Comparison of ENCODE assay signal across 10 cellular contexts in genomic region chr6:144897441-144897921, GRCh38.
DNase-seq lines count a peak whose midpoint lies in the region; ATAC-seq and TF ChIP-seq lines count a peak whose summit lies in the region.
"Had no signal": no experiment of that assay in that cellular context is flagged by ENCODE, and none has a peak within 500 bp of the region (broad histone marks: within the 10 kb centered on the region; RNA-seq: fewer than 3 reads in every experiment).

No MANE protein-coding gene starts in this region.

- no peak overlapping the region for H2AFZ ChIP-seq in smooth muscle cell (ENCODE audit: low read depth)

- in situ Hi-C loops in SK-MEL-5 (cut with HindIII; ENCODE audit: low pct_unique_long_range_greater_than_20kb, low sequenced_read_pairs): no loop called here

- no peaks in the 10 kb centered on the region for H4K20me1 ChIP-seq in smooth muscle cell (ENCODE audit: low read depth)

- no peaks in the 10 kb centered on the region for H3K79me2 ChIP-seq in smooth muscle cell (ENCODE audit: low read depth)

- no peak overlapping the region for H3K4me3 ChIP-seq in fibroblast of mammary gland (ENCODE audit: control insufficient read depth, low read depth, low read length)
- H3K4me3 ChIP-seq in smooth muscle cell: no peak overlapping the region

- no peak for ATAC-seq in HG02973 (IDR thresholded peaks at IDR 0.05; ENCODE audit: unreplicated experiment)
- no peak for ATAC-seq in HG02763 (IDR thresholded peaks at IDR 0.05; ENCODE audit: unreplicated experiment)
- ATAC-seq: effector memory CD8-positive, alpha-beta T cell had no signal

- H3K9ac ChIP-seq in smooth muscle cell (ENCODE audit: low read depth): peak overlapping the region; percentile 30

- TF ChIP-seq CTCF in fibroblast of mammary gland (conservative IDR thresholded peaks at IDR 0.05; ENCODE audit: control insufficient read depth, insufficient read depth, low read depth, low read length): no peak
- no peak for TF ChIP-seq CTCF in smooth muscle cell (IDR thresholded peaks at IDR 0.05; ENCODE audit: borderline replicate concordance, insufficient read depth, poor library complexity, severe bottlenecking)

- whole genome bisulfite sequencing in smooth muscle cell (ENCODE audit: low lambda C conversion rate): 12% methylated on average over 4 of the region's 4 CpGs

- peaks cover 4% of the 10 kb centered on the region for H3K9me3 ChIP-seq in smooth muscle cell (replicated peaks; ENCODE audit: low read depth)

- no peaks in the 10 kb centered on the region for H3K27me3 ChIP-seq in smooth muscle cell (ENCODE audit: low read depth)

- peaks cover 6% of the 10 kb centered on the region for H3K36me3 ChIP-seq in smooth muscle cell (ENCODE audit: low read depth)

- peak overlapping the region; percentile 82 for H3K27ac ChIP-seq in smooth muscle cell (ENCODE audit: low read depth)

- DNase-seq in HCEC 1CT: peak; percentile 98
- DNase-seq in SK-MEL-5 (ENCODE audit: low read depth, low spot score): peak; percentile 72
- peak; percentile 93 for DNase-seq in fibroblast of mammary gland (ENCODE audit: low read depth)
- no peak for DNase-seq in smooth muscle cell (lab: John Stamatoyannopoulos, UW; ENCODE audit: unreplicated experiment)
- DNase-seq in OCI-M2 (lab: John Stamatoyannopoulos, UW; ENCODE audit: unreplicated experiment): no peak
- DNase-seq: effector memory CD8-positive, alpha-beta T cell; Karpas-422; NK-92 treated with Interleukin-12 subunit alpha and Interleukin-12 subunit beta, amount 100 ng/mL, for 24 hours had no signal

- peak overlapping the region; percentile 16 for H3K4me2 ChIP-seq in smooth muscle cell

- H3F3A ChIP-seq in smooth muscle cell (ENCODE audit: low read depth): peaks cover 9% of the 10 kb centered on the region

- no peaks in the 10 kb centered on the region for H3K4me1 ChIP-seq in smooth muscle cell (ENCODE audit: low read depth)

Comparison
In these comparisons a context has a peak if more than half of its experiments do, and no peak if none do; other contexts are left out.
1. DNase-seq: peak in HCEC 1CT (single experiment), SK-MEL-5 (single experiment) and fibroblast of mammary gland (single experiment); none in smooth muscle cell (single experiment) and OCI-M2 (single experiment).